In genomic region chr17:79840204-79840988, GRCh38 we compare ENCODE assay signal across 8 cellular contexts. TPM values are rescaled to one million over a fixed set of nuclear protein-coding genes. Genes with fewer than 3 reads are reported as not detected.
DNase-seq lines count a peak whose midpoint lies in the region; ATAC-seq and TF ChIP-seq lines count a peak whose summit lies in the region.

No MANE protein-coding gene starts in this region.

- no peak for TF ChIP-seq EP300 in Ishikawa (IDR thresholded peaks at IDR 0.05; ENCODE audit: borderline replicate concordance)

- intact Hi-C loops in right cardiac atrium (cut with DNase I): loop anchor here in 2 of 4 donors (5.0 kb wide), 2 partner anchors 33 to 152 kb away; no protein-coding TSS in a partner anchor

- H3K27ac ChIP-seq in right cardiac atrium (ENCODE audit: low read length) (no peak overlapping the region), skin epidermis (peak overlapping the region in 11 of 21 experiments; percentile 65 to 91 (median 79))

- 3% methylated on average over 78 of the region's 78 CpGs for WGBS in right cardiac atrium

- no peaks in the 10 kb centered on the region for H3K9me3 Mint-ChIP-seq in activated naive CD8-positive, alpha-beta T cell treated with anti-CD3 and anti-CD28 coated beads for 36 hours

- H3K9me3 ChIP-seq in right cardiac atrium (ENCODE audit: control insufficient read depth, low read length): no peaks in the 10 kb centered on the region

- TF ChIP-seq RAD21 in Ishikawa (IDR thresholded peaks at IDR 0.05; ENCODE audit: low read depth): no peak

- no peaks in the 10 kb centered on the region for H3K36me3 Mint-ChIP-seq in activated naive CD8-positive, alpha-beta T cell treated with anti-CD3 and anti-CD28 coated beads for 36 hours

- H3K27me3 ChIP-seq in right cardiac atrium (ENCODE audit: control insufficient read depth, insufficient read depth): no peaks in the 10 kb centered on the region

- peaks cover 10% of the 10 kb centered on the region for H3K4me1 ChIP-seq in right cardiac atrium (ENCODE audit: control insufficient read depth, insufficient read depth, low read length)

- DNase-seq in CD1c-positive myeloid dendritic cell (ENCODE audit: extremely low spot score): peak; percentile 52
- peak; percentile 37 for DNase-seq in activated naive CD8-positive, alpha-beta T cell treated with anti-CD3 and anti-CD28 coated beads for 36 hours
- peak; percentile 86 to 95 (median 91) for DNase-seq in right cardiac atrium
- DNase-seq in G401 (ENCODE audit: low spot score): no peak

- H3K27me3 Mint-ChIP-seq in activated naive CD8-positive, alpha-beta T cell treated with anti-CD3 and anti-CD28 coated beads for 36 hours: peaks cover 44% of the 10 kb centered on the region

- ATAC-seq in right cardiac atrium (peak; percentile 3), HG02642 (IDR thresholded peaks at IDR 0.05; ENCODE audit: poor library complexity, unreplicated experiment) (no peak), HG03135 (IDR thresholded peaks at IDR 0.05; ENCODE audit: unreplicated experiment) (no peak)

- peaks cover 25% of the 10 kb centered on the region for H3K4me1 Mint-ChIP-seq in activated naive CD8-positive, alpha-beta T cell treated with anti-CD3 and anti-CD28 coated beads for 36 hours

- H3K27ac Mint-ChIP-seq in activated naive CD8-positive, alpha-beta T cell treated with anti-CD3 and anti-CD28 coated beads for 36 hours: no peak overlapping the region

- H3K4me3 Mint-ChIP-seq in activated naive CD8-positive, alpha-beta T cell treated with anti-CD3 and anti-CD28 coated beads for 36 hours: peak overlapping the region; percentile 45

- H3K4me3 ChIP-seq in right cardiac atrium (ENCODE audit: low read length) (no peak overlapping the region), skin epidermis (peak overlapping the region in 5 of 7 experiments; percentile 12 to 81 (median 42))

- in situ Hi-C loops in G401 (cut with HindIII; ENCODE audit: low sequenced_read_pairs): no loop called here

TF ChIP-seq in Ishikawa, 13 proteins besides CTCF, POLR2A, EP300 and RAD21:
- TF ChIP-seq CEBPB (IDR thresholded peaks at IDR 0.05) (peak; percentile 96), ZBTB7A (IDR thresholded peaks at IDR 0.05; ENCODE audit: low read depth) (no peak)

RNA-seq across cellular contexts. Expression of gene CBX4, which starts 1.2 kb away (rescaled TPM):
- total RNA-seq in activated naive CD8-positive, alpha-beta T cell treated with anti-CD3 and anti-CD28 coated beads for 36 hours: 10 to 100 TPM; 18.2 to 18.6 TPM
- 10 to 100 TPM; 26.9 to 32.6 (median 30.3) TPM for total RNA-seq in right cardiac atrium
- 19.8 TPM for polyA plus RNA-seq in right cardiac atrium
- 13.5 and 20.9 TPM in 2 replicates for total RNA-seq in G401 (2014; rRNA removed; shearing (Covaris generic))

RNA-seq across cellular contexts. Expression of gene CBX8, which starts 43.5 kb away (rescaled TPM):
- 1 to 10 TPM; 3.5 to 4.1 TPM for total RNA-seq in activated naive CD8-positive, alpha-beta T cell treated with anti-CD3 and anti-CD28 coated beads for 36 hours
- total RNA-seq in right cardiac atrium: 1 to 10 TPM; 2.4 to 7.3 (median 5.5) TPM
- 3.8 TPM for polyA plus RNA-seq in right cardiac atrium
- 15.8 and 18.8 TPM in 2 replicates for total RNA-seq in G401 (2014; rRNA removed; shearing (Covaris generic))

Comparison
In these comparisons a context has a peak if more than half of its experiments do, and no peak if none do; other contexts are left out.
1. ATAC-seq: peak in right cardiac atrium (2 of 2); none in HG02642 (single experiment) and HG03135 (single experiment).